In genomic region chr6:159980474-159980873, GRCh38 we compare ENCODE assay signal across 15 cellular contexts. TPM values are rescaled to one million over a fixed set of nuclear protein-coding genes. Genes with fewer than 3 reads are reported as not detected.
DNase-seq lines count a peak whose midpoint lies in the region; ATAC-seq, FAIRE-seq and TF ChIP-seq lines count a peak whose summit lies in the region.
"Had no signal": no experiment of that assay in that cellular context is flagged by ENCODE, and none has a peak within 500 bp of the region (broad histone marks: within the 10 kb centered on the region; RNA-seq: fewer than 3 reads in every experiment).

No MANE protein-coding gene starts in this region.

- H3K4me1 ChIP-seq in left ventricle myocardium inferior (peaks cover 99% of the 10 kb centered on the region), vagina (peaks cover 96% of the 10 kb centered on the region), small intestine (ENCODE audit: control insufficient read depth in 2 of 2, insufficient read depth in 1 of 2, low read depth in 1 of 2, low read length in 1 of 2) (peaks cover 9 to 43% of the 10 kb centered on the region in 2 donors)

- peaks cover 16% of the 10 kb centered on the region for H3K27me3 Mint-ChIP-seq in endothelial cell (ENCODE audit: unreplicated experiment)
- H3K27me3 Mint-ChIP-seq: memory B cell had no signal

- peak overlapping the region; percentile 89 for H3K27ac ChIP-seq in left ventricle myocardium inferior (replicated peaks)
- H3K27ac ChIP-seq in VCaP = peak overlapping the region; percentile 73; the same call in 1 of the 2 replicates
- H3K27ac ChIP-seq in vagina = peak overlapping the region; percentile 67
- no peak overlapping the region for H3K27ac ChIP-seq in small intestine (ENCODE audit: low read depth in 1 of 2, low read length in 1 of 2)

- H3K4me3 ChIP-seq in left ventricle myocardium inferior (no peak overlapping the region), vagina (no peak overlapping the region), small intestine (ENCODE audit: low read depth in 1 of 2, low read length in 2 of 2) (no peak overlapping the region)
- H3K4me3 ChIP-seq: gastroesophageal sphincter, HAP-1, uterus had no signal

- H3K9me3 ChIP-seq in left ventricle myocardium inferior (replicated peaks) (no peaks in the 10 kb centered on the region), vagina (no peaks in the 10 kb centered on the region), small intestine (ENCODE audit: control insufficient read depth, low read depth) (no peaks in the 10 kb centered on the region)
- H3K9me3 ChIP-seq: gastroesophageal sphincter, HAP-1, uterus had no signal

- H3K27me3 ChIP-seq in left ventricle myocardium inferior (ENCODE audit: low read depth) (no peaks in the 10 kb centered on the region), vagina (no peaks in the 10 kb centered on the region), small intestine (ENCODE audit: control insufficient read depth in 2 of 2, insufficient read depth in 2 of 2, low read length in 2 of 2) (no peaks in the 10 kb centered on the region)
- H3K27me3 ChIP-seq: gastroesophageal sphincter, uterus had no signal

- peaks cover 6% of the 10 kb centered on the region for H3K36me3 Mint-ChIP-seq in endothelial cell (ENCODE audit: low read depth, unreplicated experiment)
- H3K36me3 Mint-ChIP-seq: memory B cell had no signal

- TF ChIP-seq CTCF in left ventricle myocardium inferior (IDR thresholded peaks at IDR 0.05; ENCODE audit: borderline replicate concordance) = no peak
- TF ChIP-seq CTCF in VCaP (conservative IDR thresholded peaks at IDR 0.05) = no peak
- TF ChIP-seq CTCF in endothelial cell (IDR thresholded peaks at IDR 0.05; ENCODE audit: unreplicated experiment) = no peak
- TF ChIP-seq CTCF in vagina (IDR thresholded peaks at IDR 0.05) = no peak

- H3K9me3 Mint-ChIP-seq in endothelial cell (ENCODE audit: unreplicated experiment) = no peaks in the 10 kb centered on the region
- H3K9me3 Mint-ChIP-seq: memory B cell had no signal

- WGBS in small intestine, 3 donors = 85 to 96% (median 96%) methylated on average over 5 of the region's 5 CpGs

- peak overlapping the region; percentile 98 for H3K27ac Mint-ChIP-seq in endothelial cell (ENCODE audit: unreplicated experiment)
- H3K27ac Mint-ChIP-seq: memory B cell had no signal

- no peak for ATAC-seq in left cardiac atrium
- ATAC-seq in HG03025 (IDR thresholded peaks at IDR 0.05; ENCODE audit: low FRiP score, unreplicated experiment) = no peak
- no peak for ATAC-seq in HG02610 (IDR thresholded peaks at IDR 0.05; ENCODE audit: unreplicated experiment)
- ATAC-seq: gastroesophageal sphincter had no signal

- TF ChIP-seq POLR2A in vagina (IDR thresholded peaks at IDR 0.05) = no peak

- H3K4me3 Mint-ChIP-seq in endothelial cell (ENCODE audit: unreplicated experiment) = no peak overlapping the region

- FAIRE-seq in small intestine (lab: Jason Lieb, UNC) = no peak
- FAIRE-seq: TTC549 had no signal

- intact Hi-C loops in left ventricle myocardium inferior (cut with micrococcal nuclease) = loop anchor here (10.0 kb wide), 1 partner anchor 54 kb away; no protein-coding TSS in a partner anchor
- intact Hi-C loops in left cardiac atrium (cut with DNase I) = no loop called here
- intact Hi-C loops in vagina (cut with DNase I) = loop anchor here (10.0 kb wide), 1 partner anchor 54 kb away; no protein-coding TSS in a partner anchor

- H3K36me3 ChIP-seq in left ventricle myocardium inferior (no peaks in the 10 kb centered on the region), vagina (no peaks in the 10 kb centered on the region), small intestine (ENCODE audit: control insufficient read depth in 2 of 2, insufficient read depth in 2 of 2, low read length in 2 of 2) (no peaks in the 10 kb centered on the region)
- H3K36me3 ChIP-seq: gastroesophageal sphincter, HAP-1, uterus had no signal

- DNase-seq in left ventricle myocardium inferior = no peak
- DNase-seq in left cardiac atrium = no peak
- DNase-seq in endothelial cell (ENCODE audit: low spot score) = no peak
- no peak for DNase-seq in vagina (ENCODE audit: extremely low spot score in 2 of 2)
- DNase-seq in small intestine = no peak
- DNase-seq: amygdala, SIG-M5, uterus had no signal

- H3K4me1 Mint-ChIP-seq in endothelial cell (ENCODE audit: unreplicated experiment) = peaks cover 67% of the 10 kb centered on the region

RNA-seq across cellular contexts. Expression of gene IGF2R, which starts 11.6 kb away (rescaled TPM):
- total RNA-seq in left ventricle myocardium inferior (66.8 TPM), left cardiac atrium (10 to 100 TPM; 50.1 to 56.2 TPM), endothelial cell (ENCODE audit: unreplicated experiment) (108 TPM), vagina (73.4 TPM)
- 10 to 100 TPM in 1 of 3 donors, 1 to 10 TPM in 2; 4.9 to 23.6 (median 5.9) TPM for polyA plus RNA-seq in small intestine

Comparison
In these comparisons a context has a peak if more than half of its experiments do, and no peak if none do; other contexts are left out.
1. intact Hi-C loops: an anchor here in left ventricle myocardium inferior (10.0 kb wide) and vagina (10.0 kb wide); none called in left cardiac atrium.
2. H3K27ac ChIP-seq: peak in left ventricle myocardium inferior (single experiment), VCaP (single experiment) and vagina (single experiment); none in small intestine (0 of 2).